In the genomic region with DNA sequence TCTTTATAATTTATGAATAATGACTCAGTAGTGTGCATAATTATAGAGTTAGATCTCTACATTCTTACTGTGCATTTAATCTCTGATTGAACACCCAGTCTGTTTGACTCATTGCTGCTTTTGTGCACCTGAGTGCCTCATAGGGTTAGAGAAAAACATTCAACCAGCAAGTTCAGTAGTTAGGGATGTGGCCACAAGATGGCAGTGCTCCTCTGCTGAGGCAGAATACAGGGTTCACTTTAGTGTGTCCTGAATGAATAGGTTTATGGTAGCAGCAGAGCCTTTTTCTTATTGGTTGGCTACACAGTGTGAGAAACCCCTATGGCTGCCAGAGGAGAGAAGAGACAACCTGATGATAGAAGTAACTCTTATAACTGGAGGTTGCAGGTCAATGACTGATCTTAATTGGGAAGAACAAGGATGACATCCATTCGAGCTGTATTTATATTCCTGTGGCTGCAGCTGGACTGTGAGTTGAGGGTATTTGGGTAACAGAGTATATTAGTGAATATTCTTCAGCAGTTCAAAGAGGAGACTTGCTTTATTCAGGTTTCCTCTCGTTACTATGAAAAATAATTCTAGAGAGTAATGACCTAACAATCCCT, we compare ENCODE assay signal across 8 cellular contexts.
DNase-seq lines count a peak whose midpoint lies in the region; ATAC-seq and TF ChIP-seq lines count a peak whose summit lies in the region.

No MANE protein-coding gene starts in this region.

- no peaks in the 10 kb centered on the region for H3F3A ChIP-seq in neural cell (ENCODE audit: insufficient read depth, low read length, poor library complexity, severe bottlenecking)

- CTCF ChIA-PET in activated CD8-positive, alpha-beta T cell treated with anti-CD3 and anti-CD28 coated beads, Interleukin-2, amount 10 ng/mL, durations not matched to agents 7 days and 5 days (lab: Charles Lee): interaction anchor here (0.5 to 2.3 kb wide), 20 partner anchors 8 to 702 kb away, joined by 3 to 26 read pairs (median 4); no protein-coding TSS in a partner anchor

- TF ChIP-seq RAD21 in neural cell (conservative IDR thresholded peaks at IDR 0.05): peak; percentile 50

- H3K4me1 Mint-ChIP-seq in HFFc6 (ENCODE audit: low read depth): no peaks in the 10 kb centered on the region
- peaks cover 24% of the 10 kb centered on the region for H3K4me1 Mint-ChIP-seq in activated CD8-positive, alpha-beta T cell treated with anti-CD3 and anti-CD28 coated beads, Interleukin-2, amount 10 ng/mL, durations not matched to agents 7 days and 5 days (ENCODE audit: low read depth)
- H3K4me1 Mint-ChIP-seq in endodermal cell: no peaks in the 10 kb centered on the region

- peaks cover 31% of the 10 kb centered on the region for H3K9me3 Mint-ChIP-seq in HFFc6
- no peaks in the 10 kb centered on the region for H3K9me3 Mint-ChIP-seq in activated CD8-positive, alpha-beta T cell treated with anti-CD3 and anti-CD28 coated beads, Interleukin-2, amount 10 ng/mL, durations not matched to agents 7 days and 5 days (ENCODE audit: insufficient read depth)
- H3K9me3 Mint-ChIP-seq in endodermal cell: no peaks in the 10 kb centered on the region

- no peak overlapping the region for H3K4me3 Mint-ChIP-seq in HFFc6
- H3K4me3 Mint-ChIP-seq in activated CD8-positive, alpha-beta T cell treated with anti-CD3 and anti-CD28 coated beads, Interleukin-2, amount 10 ng/mL, durations not matched to agents 7 days and 5 days: peak overlapping the region; percentile 58
- no peak overlapping the region for H3K4me3 Mint-ChIP-seq in endodermal cell

- no peaks in the 10 kb centered on the region for H3K4me1 ChIP-seq in endodermal cell (ENCODE audit: control insufficient read depth, insufficient read depth, low read length)

- 88 to 92% methylated on average over 1 of the region's 2 CpGs for WGBS in endodermal cell (ENCODE audit: insufficient coverage in 1 of 2, insufficient read length in 1 of 2), 2 experiments

- H3K36me3 ChIP-seq in endodermal cell (ENCODE audit: control insufficient read depth, insufficient read depth, low read length) (no peaks in the 10 kb centered on the region), neural cell (ENCODE audit: insufficient read depth, low read length) (no peaks in the 10 kb centered on the region)

- H2AFZ ChIP-seq in neural cell (ENCODE audit: low read depth, low read length): no peak overlapping the region

- TF ChIP-seq CTCF in GM10266 (IDR thresholded peaks at IDR 0.05; ENCODE audit: control insufficient read depth, insufficient read depth, low read depth, missing control alignments) (peak; percentile 86), HFFc6 (IDR thresholded peaks at IDR 0.05) (peak; percentile 72), endodermal cell (conservative IDR thresholded peaks at IDR 0.05) (peak; percentile 94), neural cell (IDR thresholded peaks at IDR 0.05; ENCODE audit: poor library complexity, severe bottlenecking) (peak; percentile 68)

- POLR2A ChIA-PET in activated CD8-positive, alpha-beta T cell treated with anti-CD3 and anti-CD28 coated beads, Interleukin-2, amount 10 ng/mL, durations not matched to agents 7 days and 5 days (lab: Charles Lee): interaction anchor here (0.9 kb wide), 1 partner anchor 16 kb away, joined by 3 read pairs; no protein-coding TSS in a partner anchor

- H3K9ac ChIP-seq in endodermal cell (ENCODE audit: extremely low read depth, low read length, poor library complexity, severe bottlenecking): no peak overlapping the region
- no peak overlapping the region for H3K9ac ChIP-seq in neural cell (ENCODE audit: low read length)

- H3K27me3 ChIP-seq in endodermal cell (ENCODE audit: control insufficient read depth, insufficient read depth, low read length, poor library complexity, severe bottlenecking): peaks cover 8% of the 10 kb centered on the region
- no peaks in the 10 kb centered on the region for H3K27me3 ChIP-seq in neural cell (ENCODE audit: insufficient read depth, low read depth, low read length)

- peak; percentile 98 for ATAC-seq in activated CD8-positive, alpha-beta T cell treated with anti-CD3 and anti-CD28 coated beads, Interleukin-2, amount 10 ng/mL, durations not matched to agents 7 days and 5 days

- H3K36me3 Mint-ChIP-seq in HFFc6 (ENCODE audit: low read depth): no peaks in the 10 kb centered on the region; the same call in 1 of the 2 replicates
- H3K36me3 Mint-ChIP-seq in activated CD8-positive, alpha-beta T cell treated with anti-CD3 and anti-CD28 coated beads, Interleukin-2, amount 10 ng/mL, durations not matched to agents 7 days and 5 days (ENCODE audit: low read depth): peaks cover 3% of the 10 kb centered on the region
- H3K36me3 Mint-ChIP-seq in endodermal cell (ENCODE audit: low read depth): no peaks in the 10 kb centered on the region

- no peak for TF ChIP-seq EP300 in neural cell (conservative IDR thresholded peaks at IDR 0.05; ENCODE audit: poor library complexity, severe bottlenecking)

- no peaks in the 10 kb centered on the region for H3K9me2 ChIP-seq in neural cell (ENCODE audit: insufficient read depth, low read length)

- H4K20me1 ChIP-seq in neural cell (ENCODE audit: insufficient read depth): no peaks in the 10 kb centered on the region

- H3K4me3 ChIP-seq in endodermal cell (ENCODE audit: low read length) (no peak overlapping the region), neural cell (ENCODE audit: low read length) (no peak overlapping the region)

- no peaks in the 10 kb centered on the region for H3K27me3 Mint-ChIP-seq in HFFc6 (ENCODE audit: insufficient read depth)
- H3K27me3 Mint-ChIP-seq in activated CD8-positive, alpha-beta T cell treated with anti-CD3 and anti-CD28 coated beads, Interleukin-2, amount 10 ng/mL, durations not matched to agents 7 days and 5 days (ENCODE audit: low read depth): peaks cover 3% of the 10 kb centered on the region
- peaks cover 5% of the 10 kb centered on the region for H3K27me3 Mint-ChIP-seq in endodermal cell (ENCODE audit: insufficient read depth)

- H3K9me3 ChIP-seq in endodermal cell (ENCODE audit: control insufficient read depth, low read length) (no peaks in the 10 kb centered on the region), neural cell (ENCODE audit: low read length) (no peaks in the 10 kb centered on the region)

- peak; percentile 33 for DNase-seq in GM10266 (ENCODE audit: extremely low spot score)
- DNase-seq in HFFc6: peak; percentile 4
- peak; percentile 48 for DNase-seq in NCI-H748 (lab: John Stamatoyannopoulos, UW; ENCODE audit: unreplicated experiment)
- peak; percentile 87 for DNase-seq in activated CD8-positive, alpha-beta T cell treated with anti-CD3 and anti-CD28 coated beads, Interleukin-2, amount 10 ng/mL, durations not matched to agents 7 days and 5 days
- peak; percentile 92 for DNase-seq in endodermal cell
- peak in 26 of 49 donors; percentile 0 to 50 (median 20) for DNase-seq in substantia nigra (lab: John Stamatoyannopoulos, UW)
- no peak for DNase-seq in NCI-H1436 treated with DMSO at 0.1 percent for 48 hours (lab: John Stamatoyannopoulos, UW)

- H3K27ac Mint-ChIP-seq in HFFc6: no peak overlapping the region
- H3K27ac Mint-ChIP-seq in activated CD8-positive, alpha-beta T cell treated with anti-CD3 and anti-CD28 coated beads, Interleukin-2, amount 10 ng/mL, durations not matched to agents 7 days and 5 days: peak overlapping the region; percentile 65
- H3K27ac Mint-ChIP-seq in endodermal cell: no peak overlapping the region

- no peaks in the 10 kb centered on the region for H3K79me2 ChIP-seq in neural cell (replicated peaks; ENCODE audit: insufficient read depth, low read length)

- H3K4me2 ChIP-seq in neural cell (ENCODE audit: low read length): no peak overlapping the region

- H3K27ac ChIP-seq in endodermal cell (ENCODE audit: low read depth, low read length): no peak overlapping the region
- no peak overlapping the region for H3K27ac ChIP-seq in neural cell (ENCODE audit: low read length)
- H3K27ac ChIP-seq in substantia nigra (ENCODE audit: low read depth, low read length, poor library complexity, severe bottlenecking): no peak overlapping the region

TF ChIP-seq in neural cell, 6 proteins besides CTCF, POLR2A, EP300 and RAD21:
- TF ChIP-seq SMC3 (conservative IDR thresholded peaks at IDR 0.05; ENCODE audit: poor library complexity): peak; percentile 51
- TF ChIP-seq POLR2AphosphoS5 (IDR thresholded peaks at IDR 0.05): no peak
- TF ChIP-seq TAF1 (IDR thresholded peaks at IDR 0.05; ENCODE audit: low read depth): no peak
TF ChIP-seq in neural cell: peak in this region for 1.
